18 cellular contexts compared by ENCODE assay signal in genomic region chr7:127755965-127756364, GRCh38.
"Had no signal": no experiment of that assay in that cellular context is flagged by ENCODE, and none has a peak within 500 bp of the region (broad histone marks: within the 10 kb centered on the region; RNA-seq: fewer than 3 reads in every experiment).

No MANE protein-coding gene starts in this region.

- H3K27ac ChIP-seq: left lung, prostate gland, sigmoid colon, testis, tibial artery had no signal

- H3K4me3 ChIP-seq: left lung, prostate gland, sigmoid colon, testis, tibial artery had no signal

- H3K36me3 ChIP-seq: left lung, prostate gland, sigmoid colon, tibial artery had no signal

- DNase-seq: cerebellar nuclear complex; effector CD4-positive, alpha-beta T cell; left cardiac atrium; left lung; mesenchymal stem cell; naive thymus-derived CD8-positive, alpha-beta T cell; right cardiac atrium; sigmoid colon; stimulated activated CD4-positive, alpha-beta T cell treated with anti-CD3 and anti-CD28 coated beads, Interleukin-2, amount 100 ng/mL, for 24 hours; stimulated activated CD4-positive, alpha-beta T cell treated with anti-CD3 and anti-CD28 coated beads, Interleukin-4, amount 100 ng/mL, for 4 hours; stimulated activated naive CD8-positive, alpha-beta T cell treated with anti-CD3 and anti-CD28 coated beads, Interleukin-15, Interleukin-2, amounts not matched to agents 100 U/mL and 50 U/mL, for 24 hours; testis; tibial artery had no signal

- H3K9me3 ChIP-seq: left lung, prostate gland, sigmoid colon, testis, tibial artery had no signal

- ATAC-seq: left cardiac atrium; left lung; naive thymus-derived CD8-positive, alpha-beta T cell; right cardiac atrium; stimulated activated memory B cell treated with anti-CD40 and anti-IgM and Interleukin-4, amounts not matched to agents 10 μg/mL and 1 μg/mL and 100 μg/mL, for 72 hours; stimulated activated naive CD8-positive, alpha-beta T cell treated with anti-CD3 and anti-CD28 coated beads, Interleukin-15, Interleukin-2, amounts not matched to agents 100 U/mL and 50 U/mL, for 24 hours had no signal

- H3K27me3 ChIP-seq: dorsolateral prefrontal cortex, left lung, sigmoid colon, testis, tibial artery had no signal

- H3K4me1 ChIP-seq: prostate gland, testis had no signal

- FAIRE-seq: colon, frontal cortex had no signal
